15 cellular contexts compared by ENCODE assay signal in the genomic region with DNA sequence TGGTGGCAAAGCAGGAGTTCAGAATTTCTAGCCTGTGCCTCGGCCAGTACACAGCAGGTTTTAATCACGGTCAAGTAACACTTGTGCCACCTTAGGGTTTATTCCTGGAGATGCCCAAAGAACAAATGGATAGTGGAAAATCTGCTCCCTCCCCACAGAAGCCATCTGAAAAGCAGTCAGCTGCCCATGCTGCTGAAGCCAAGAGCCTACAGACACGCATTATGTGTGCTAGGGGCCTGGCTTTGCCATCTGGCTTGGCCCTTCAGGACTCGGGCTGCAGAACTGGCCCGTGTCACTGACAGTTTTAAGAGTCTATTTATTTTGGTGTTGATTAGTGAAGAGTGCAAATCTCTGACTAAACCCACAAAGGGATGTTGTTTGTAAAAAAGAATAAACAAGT. TPM values are rescaled to one million over a fixed set of nuclear protein-coding genes. Genes with fewer than 3 reads are reported as not detected.
DNase-seq lines count a peak whose midpoint lies in the region; ATAC-seq and TF ChIP-seq lines count a peak whose summit lies in the region.
"Had no signal": no experiment of that assay in that cellular context is flagged by ENCODE, and none has a peak within 500 bp of the region (broad histone marks: within the 10 kb centered on the region; RNA-seq: fewer than 3 reads in every experiment).

No MANE protein-coding gene starts in this region.

- H3K27me3 ChIP-seq in WERI-Rb-1 (ENCODE audit: insufficient read depth, low read depth, severe bottlenecking) = no peaks in the 10 kb centered on the region
- no peaks in the 10 kb centered on the region for H3K27me3 ChIP-seq in neural progenitor cell

- H3K27me3 Mint-ChIP-seq in neural progenitor cell (ENCODE audit: insufficient read depth, low read depth) = no peaks in the 10 kb centered on the region
- no peaks in the 10 kb centered on the region for H3K27me3 Mint-ChIP-seq in activated naive CD8-positive, alpha-beta T cell treated with anti-CD3 and anti-CD28 coated beads, Interleukin-2, amount 50 U/mL, for 24 hours

- no peaks in the 10 kb centered on the region for H4K20me1 ChIP-seq in neural progenitor cell (ENCODE audit: low read depth)

- no peaks in the 10 kb centered on the region for H3K9me3 ChIP-seq in WERI-Rb-1 (ENCODE audit: severe bottlenecking)
- no peaks in the 10 kb centered on the region for H3K9me3 ChIP-seq in neural progenitor cell (ENCODE audit: low read depth)

- TF ChIP-seq CTCF in WERI-Rb-1 (IDR thresholded peaks at IDR 0.05; ENCODE audit: low read depth, low read length) (no peak), neural progenitor cell (IDR thresholded peaks at IDR 0.05) (no peak)

- no peaks in the 10 kb centered on the region for H3K9me3 Mint-ChIP-seq in neural progenitor cell
- H3K9me3 Mint-ChIP-seq in activated naive CD8-positive, alpha-beta T cell treated with anti-CD3 and anti-CD28 coated beads, Interleukin-2, amount 50 U/mL, for 24 hours = no peaks in the 10 kb centered on the region
- H3K9me3 Mint-ChIP-seq: activated naive CD4-positive, alpha-beta T cell treated with anti-CD3 and anti-CD28 coated beads for 36 hours; H9 had no signal

- no peaks in the 10 kb centered on the region for H3K36me3 ChIP-seq in WERI-Rb-1
- H3K36me3 ChIP-seq in neural progenitor cell = no peaks in the 10 kb centered on the region

- no peak for ATAC-seq in activated naive CD8-positive, alpha-beta T cell treated with anti-CD3 and anti-CD28 coated beads, Interleukin-2, amount 50 U/mL, for 24 hours
- ATAC-seq in HG03439 (IDR thresholded peaks at IDR 0.05; ENCODE audit: unreplicated experiment) = no peak
- ATAC-seq: PC-3 had no signal

- no peak overlapping the region for H3K9ac ChIP-seq in neural progenitor cell

- H3K27ac Mint-ChIP-seq in neural progenitor cell = no peak overlapping the region
- H3K27ac Mint-ChIP-seq in activated naive CD8-positive, alpha-beta T cell treated with anti-CD3 and anti-CD28 coated beads, Interleukin-2, amount 50 U/mL, for 24 hours = no peak overlapping the region
- H3K27ac Mint-ChIP-seq: activated naive CD4-positive, alpha-beta T cell treated with anti-CD3 and anti-CD28 coated beads for 36 hours had no signal

- peaks cover 3% of the 10 kb centered on the region for H3K36me3 Mint-ChIP-seq in neural progenitor cell
- H3K36me3 Mint-ChIP-seq in activated naive CD8-positive, alpha-beta T cell treated with anti-CD3 and anti-CD28 coated beads, Interleukin-2, amount 50 U/mL, for 24 hours (ENCODE audit: low read depth) = peaks cover 2% of the 10 kb centered on the region

- DNase-seq in COLO668 (lab: John Stamatoyannopoulos, UW; ENCODE audit: unreplicated experiment) (peak; percentile 20), WERI-Rb-1 (peak; percentile 52), head of caudate nucleus (peak; percentile 47 to 85 (median 68)), neural progenitor cell (ENCODE audit: low spot score) (no peak), OCI-M1 (lab: John Stamatoyannopoulos, UW) (no peak)
- DNase-seq in activated naive CD8-positive, alpha-beta T cell treated with anti-CD3 and anti-CD28 coated beads, Interleukin-2, amount 50 U/mL, for 24 hours = no peak
- no peak for DNase-seq in stimulated activated CD4-positive, alpha-beta T cell treated with anti-CD3 and anti-CD28 coated beads, Interleukin-4, amount 100 ng/mL, for 1 hour
- DNase-seq: activated CD4-positive, CD25-positive, alpha-beta regulatory T cell; activated naive CD4-positive, alpha-beta T cell treated with anti-CD3 and anti-CD28 coated beads for 36 hours; H9; NCI-H1092 treated with DMSO at 0.1 percent for 48 hours; NCI-H2227 treated with DMSO at 0.1 percent for 48 hours; PC-3; T-helper 1 cell had no signal

- H3K4me3 ChIP-seq in WERI-Rb-1 (ENCODE audit: low read depth, low read length) (no peak overlapping the region), neural progenitor cell (no peak overlapping the region)

- no peak overlapping the region for H3K4me3 Mint-ChIP-seq in neural progenitor cell
- H3K4me3 Mint-ChIP-seq in activated naive CD8-positive, alpha-beta T cell treated with anti-CD3 and anti-CD28 coated beads, Interleukin-2, amount 50 U/mL, for 24 hours = no peak overlapping the region
- H3K4me3 Mint-ChIP-seq: activated naive CD4-positive, alpha-beta T cell treated with anti-CD3 and anti-CD28 coated beads for 36 hours; H9 had no signal

- intact Hi-C loops in head of caudate nucleus (cut with DNase I) = loop anchor here (5.0 to 10.0 kb wide), 3 partner anchors 69 to 609 kb away; a partner anchor contains a TSS

- H3K4me1 Mint-ChIP-seq in neural progenitor cell = no peaks in the 10 kb centered on the region
- peaks cover 8% of the 10 kb centered on the region for H3K4me1 Mint-ChIP-seq in activated naive CD8-positive, alpha-beta T cell treated with anti-CD3 and anti-CD28 coated beads, Interleukin-2, amount 50 U/mL, for 24 hours

- peaks cover 15% of the 10 kb centered on the region for H3K4me1 ChIP-seq in neural progenitor cell

- no peaks in the 10 kb centered on the region for H3F3A ChIP-seq in neural progenitor cell (ENCODE audit: low read depth)

- peaks cover 6% of the 10 kb centered on the region for H3K79me2 ChIP-seq in neural progenitor cell (ENCODE audit: low read depth)

- H3K27ac ChIP-seq in WERI-Rb-1 (peak overlapping the region; percentile 52), neural progenitor cell (no peak overlapping the region)

- H3K4me2 ChIP-seq in neural progenitor cell = peak overlapping the region; percentile 45

- no peak overlapping the region for H2AFZ ChIP-seq in neural progenitor cell (replicated peaks)

RNA-seq across cellular contexts. Expression of a gene that starts 11.1 kb away (rescaled TPM):
- 15.3 and 19.2 TPM in 2 replicates for total RNA-seq in neural progenitor cell (ENCODE audit: low replicate concordance)

Comparison
In these comparisons a context has a peak if more than half of its experiments do, and no peak if none do; other contexts are left out.
1. DNase-seq: peak in COLO668 (single experiment), WERI-Rb-1 (single experiment) and head of caudate nucleus (42 of 42); none in neural progenitor cell (single experiment), activated naive CD8-positive, alpha-beta T cell treated with anti-CD3 and anti-CD28 coated beads, Interleukin-2, amount 50 U/mL, for 24 hours (single experiment), stimulated activated CD4-positive, alpha-beta T cell treated with anti-CD3 and anti-CD28 coated beads, Interleukin-4, amount 100 ng/mL, for 1 hour (single experiment) and OCI-M1 (single experiment).